In genomic region chr2:26630235-26630634, GRCh38 we compare ENCODE assay signal across 23 cellular contexts. TPM values are rescaled to one million over a fixed set of nuclear protein-coding genes. Genes with fewer than 3 reads are reported as not detected.
DNase-seq lines count a peak whose midpoint lies in the region; ATAC-seq, FAIRE-seq and TF ChIP-seq lines count a peak whose summit lies in the region.
"Had no signal": no experiment of that assay in that cellular context is flagged by ENCODE, and none has a peak within 500 bp of the region (broad histone marks: within the 10 kb centered on the region; RNA-seq: fewer than 3 reads in every experiment).

No MANE protein-coding gene starts in this region.

- TF ChIP-seq POLR2A in A549 (IDR thresholded peaks at IDR 0.05; ENCODE audit: low read length) (no peak), HepG2 (IDR thresholded peaks at IDR 0.05; ENCODE audit: insufficient read depth in 1 of 2, low read depth in 2 of 2, low read length in 2 of 2) (no peak)

- BruUV-seq in HepG2 (replicated peaks; lab: Mats Ljungman, UMichigan), result no TSS peak

- H3K4me1 Mint-ChIP-seq in progenitor cell of endocrine pancreas (ENCODE audit: low read depth), result peaks cover 19% of the 10 kb centered on the region

- peaks cover 4% of the 10 kb centered on the region for H3K9me3 Mint-ChIP-seq in progenitor cell of endocrine pancreas (ENCODE audit: low read depth)
- H3K9me3 Mint-ChIP-seq: CD4-positive, alpha-beta T cell had no signal

- peaks cover 7% of the 10 kb centered on the region for H3K27me3 Mint-ChIP-seq in progenitor cell of endocrine pancreas
- H3K27me3 Mint-ChIP-seq: CD4-positive, alpha-beta T cell had no signal

- H3K4me3 ChIP-seq in A549 (no peak overlapping the region), WERI-Rb-1 (ENCODE audit: low read depth, low read length) (no peak overlapping the region), HepG2 (replicated peaks in 1 of 3; ENCODE audit: insufficient read depth in 1 of 3, low read depth in 2 of 3, low read length in 3 of 3) (no peak overlapping the region)
- H3K4me3 ChIP-seq: BLaER1, MG63 had no signal

- ATAC-seq in A549 (no peak), HepG2 (no peak), HG03342 (IDR thresholded peaks at IDR 0.05; ENCODE audit: unreplicated experiment) (no peak)

- H3K36me3 Mint-ChIP-seq in progenitor cell of endocrine pancreas (ENCODE audit: insufficient read depth), result no peaks in the 10 kb centered on the region

- H3K9me3 ChIP-seq in A549 (peaks cover 4% of the 10 kb centered on the region; the same call in 1 of the 3 replicates), WERI-Rb-1 (ENCODE audit: severe bottlenecking) (peaks cover 3% of the 10 kb centered on the region), HepG2 (ENCODE audit: low read length) (no peaks in the 10 kb centered on the region)
- H3K9me3 ChIP-seq: BLaER1, MG63 had no signal

- in situ Hi-C loops in HepG2 (cut with HindIII; ENCODE audit: extremely low pct_ligation_motif_present, low pct_unique_long_range_greater_than_20kb), result no loop called here

- TF ChIP-seq EP300 in A549 (IDR thresholded peaks at IDR 0.05) (no peak), HepG2 (IDR thresholded peaks at IDR 0.05; ENCODE audit: low read depth in 2 of 2, low read length in 2 of 2) (no peak), HepG2 (CRISPR knock-in tag; IDR thresholded peaks at IDR 0.05; ENCODE audit: borderline replicate concordance) (no peak)

- H3K4me1 ChIP-seq in A549, result peaks cover 11% of the 10 kb centered on the region
- peaks cover 13% of the 10 kb centered on the region for H3K4me1 ChIP-seq in HepG2 (ENCODE audit: insufficient read depth, low read length)
- H3K4me1 ChIP-seq: BLaER1 had no signal

- H3K79me2 ChIP-seq in HepG2 (ENCODE audit: insufficient read depth, low read length), result no peaks in the 10 kb centered on the region

- H3K36me3 ChIP-seq in WERI-Rb-1 (no peaks in the 10 kb centered on the region), HepG2 (replicated peaks in 1 of 2; ENCODE audit: control insufficient read depth in 1 of 2, insufficient read depth in 2 of 2, low read length in 2 of 2) (no peaks in the 10 kb centered on the region)
- H3K36me3 ChIP-seq: BLaER1, MG63 had no signal

- H4K20me1 ChIP-seq in HepG2 (ENCODE audit: insufficient read depth, low read length), result no peaks in the 10 kb centered on the region
- H4K20me1 ChIP-seq: BLaER1 had no signal

- TF ChIP-seq RAD21 in A549 (conservative IDR thresholded peaks at IDR 0.05 in 1 of 2, IDR thresholded peaks at IDR 0.05 in 1 of 2) (no peak), HepG2 (CRISPR knock-in tag; IDR thresholded peaks at IDR 0.05) (no peak)

- peak overlapping the region in 1 of 2 experiments; percentile 61; a peak in 2 of 6 replicates for H3K27ac ChIP-seq in A549
- peak overlapping the region; percentile 28 for H3K27ac ChIP-seq in WERI-Rb-1
- H3K27ac ChIP-seq in HepG2 (ENCODE audit: extremely low read length, insufficient read depth, low read length), result no peak overlapping the region
- H3K27ac ChIP-seq: BLaER1 had no signal

- FAIRE-seq in A549 (lab: Jason Lieb, UNC) (no peak), HepG2 (lab: Jason Lieb, UNC) (no peak)
- FAIRE-seq: HTR-8/SVneo had no signal

- H3K4me3 Mint-ChIP-seq in progenitor cell of endocrine pancreas (ENCODE audit: low read depth), result no peak overlapping the region
- H3K4me3 Mint-ChIP-seq: CD4-positive, alpha-beta T cell had no signal

- H3K4me2 ChIP-seq in A549 (no peak overlapping the region), HepG2 (ENCODE audit: low read depth, low read length) (no peak overlapping the region)
- H3K4me2 ChIP-seq: BLaER1 had no signal

- WGBS in A549 (ENCODE audit: missing lambda C conversion rate), result 83% methylated on average over 4 of the region's 4 CpGs
- 36% methylated on average over 4 of the region's 4 CpGs for WGBS in HepG2 (ENCODE audit: low lambda C conversion rate)

- intact Hi-C loops in HepG2 (cut with micrococcal nuclease; ENCODE audit: unreplicated experiment), result loop anchor here (10.0 kb wide), 1 partner anchor 95 kb away; no protein-coding TSS in a partner anchor

- CTCF ChIA-PET in A549 (lab: Yijun Ruan, JAX) (interaction anchor here (0.6 to 1.6 kb wide), 4 partner anchors 15 to 116 kb away, joined by 3 to 5 read pairs (median 3); no protein-coding TSS in a partner anchor), HepG2 (lab: Yijun Ruan, JAX; ENCODE audit: low intra/inter-chr PET ratio, low total read pairs) (no interaction called here)

- POLR2A ChIA-PET in A549 (lab: Yijun Ruan, JAX), result no interaction called here
- POLR2A ChIA-PET in HepG2 (lab: Yijun Ruan, JAX), result no interaction called here

- no peaks in the 10 kb centered on the region for H3K27me3 ChIP-seq in WERI-Rb-1 (ENCODE audit: insufficient read depth, low read depth, severe bottlenecking)
- peaks cover 2 to 49% of the 10 kb centered on the region in 2 experiments; a peak in 4 of 5 replicates for H3K27me3 ChIP-seq in HepG2 (ENCODE audit: control insufficient read depth in 1 of 2, insufficient read depth in 2 of 2, low read length in 2 of 2)
- H3K27me3 ChIP-seq: BLaER1, MG63 had no signal

- no peak for TF ChIP-seq CTCF in A549 (IDR thresholded peaks at IDR 0.05)
- TF ChIP-seq CTCF in WERI-Rb-1 (IDR thresholded peaks at IDR 0.05; ENCODE audit: low read depth, low read length), result no peak
- TF ChIP-seq CTCF in HepG2 (CRISPR knock-in tag; IDR thresholded peaks at IDR 0.05), result no peak
- TF ChIP-seq CTCF in progenitor cell of endocrine pancreas (IDR thresholded peaks at IDR 0.05; ENCODE audit: unreplicated experiment), result no peak

- peak overlapping the region; percentile 82 for H3K27ac Mint-ChIP-seq in progenitor cell of endocrine pancreas
- H3K27ac Mint-ChIP-seq: CD4-positive, alpha-beta T cell had no signal

- DNase-seq in A549 (ENCODE audit: low read depth in 1 of 2, low spot score in 1 of 2) (no peak), WERI-Rb-1 (no peak), HepG2 (ENCODE audit: low spot score) (no peak), progenitor cell of endocrine pancreas (ENCODE audit: low spot score, unreplicated experiment) (no peak), SIG-M5 (lab: John Stamatoyannopoulos, UW) (no peak), NCI-H2227 (lab: John Stamatoyannopoulos, UW; ENCODE audit: unreplicated experiment) (no peak)
- DNase-seq: CD4-positive, alpha-beta T cell; KG1; MG63; NCI-H1105 treated with DMSO at 0.1 percent for 48 hours; NCI-H2029; NCI-H446 treated with DMSO at 0.1 percent for 48 hours; NCI-H526 treated with DMSO at 0.1 percent for 48 hours; RPMI8226; SHP77 had no signal

- H2AFZ ChIP-seq in HepG2 (ENCODE audit: low read length), result no peak overlapping the region

- H3K9ac ChIP-seq in HepG2 (ENCODE audit: insufficient read depth, low read depth, low read length), result no peak overlapping the region
- H3K9ac ChIP-seq: BLaER1 had no signal

TF ChIP-seq in A549, 52 proteins besides CTCF, POLR2A, EP300 and RAD21:
- peak; percentile 30 for TF ChIP-seq ZFP36 (IDR thresholded peaks at IDR 0.05; ENCODE audit: borderline replicate concordance, partially characterized antibody)
- no peak for TF ChIP-seq HES2 (IDR thresholded peaks at IDR 0.05)
- TF ChIP-seq HDAC2 (IDR thresholded peaks at IDR 0.05), result no peak
- no peak for TF ChIP-seq ESRRA (IDR thresholded peaks at IDR 0.05; ENCODE audit: borderline replicate concordance, low read length)
TF ChIP-seq in A549: peak in this region for 1.

TF ChIP-seq in HepG2, 621 proteins besides CTCF, POLR2A, EP300 and RAD21 (continues in another document):
- TF ChIP-seq ZNF768 (CRISPR knock-in tag; IDR thresholded peaks at IDR 0.05) (peak; percentile 95), PHF21A (CRISPR knock-in tag; IDR thresholded peaks at IDR 0.05) (no peak), CEBPG (CRISPR knock-in tag; IDR thresholded peaks at IDR 0.05) (no peak)

RNA-seq across cellular contexts. Expression of gene CIB4, which starts 10.9 kb away (rescaled TPM):
- polyA plus RNA-seq in A549 (2011; rRNA removed) (1.0 and 2.7 TPM in 2 replicates), A549 (2017; fragmentation: RNase III; extraction: RNeasy Plus Mini Kit Qiagen cat#74134 plus additional on column Dnase treatment) (0.30 to 0.76 TPM in 2 of 3 replicates, not detected in the other), HepG2 (2011; rRNA removed) (not detected in 2 replicates)
- 0.29 TPM in 2 replicates for polyA plus RNA-seq in A549 (2012; cell fraction: cytosol; rRNA removed)
- 0.24 TPM in 1 of 2 replicates, not detected in the other for polyA plus RNA-seq in A549 (2012; cell fraction: nucleus; rRNA removed)
- polyA minus RNA-seq in A549 (2011; rRNA and poly(A)+ RNA removed), result 0.58 TPM in 1 of 2 replicates, not detected in the other
- total RNA-seq in HepG2 (2016; rRNA removed; fragmentation: Illumina TruSeq; extraction: Trizol) (not detected in 2 replicates), progenitor cell of endocrine pancreas (not detected in 2 replicates)
- not detected in 2 replicates for total RNA-seq in HepG2 (2016; cell fraction: cytosol; rRNA removed; fragmentation: Illumina TruSeq; extraction: Trizol; ENCODE audit: low read depth)
- not detected in 2 replicates for total RNA-seq in HepG2 (2016; cell fraction: insoluble cytoplasmic fraction; rRNA removed; fragmentation: Illumina TruSeq; extraction: Trizol)
- total RNA-seq in HepG2 (2016; cell fraction: membrane; rRNA removed; fragmentation: Illumina TruSeq; extraction: Trizol), result not detected in 2 replicates
- not detected in 2 replicates for total RNA-seq in HepG2 (2016; cell fraction: nucleus; rRNA removed; fragmentation: Illumina TruSeq; extraction: Trizol)
- polyA plus RNA-seq in HepG2 (2011; cell fraction: cytosol; rRNA removed), result not detected in 2 replicates
- not detected in 2 replicates for polyA plus RNA-seq in HepG2 (2011; cell fraction: nucleus; rRNA removed)
- not detected in 2 replicates for polyA plus RNA-seq in HepG2 (2012)
- not detected in 2 replicates for polyA plus RNA-seq in HepG2 (2016; cell fraction: cytosol; fragmentation: Illumina TruSeq; extraction: Trizol; ENCODE audit: low read depth)
- polyA plus RNA-seq in HepG2 (2016; cell fraction: insoluble cytoplasmic fraction; fragmentation: Illumina TruSeq; extraction: Trizol; ENCODE audit: low read depth), result not detected in 2 replicates
- not detected in 2 replicates for polyA plus RNA-seq in HepG2 (2016; cell fraction: membrane; fragmentation: Illumina TruSeq; extraction: Trizol; ENCODE audit: low read depth)
- not detected in 2 replicates for polyA plus RNA-seq in HepG2 (2016; cell fraction: nucleus; fragmentation: Illumina TruSeq; extraction: Trizol; ENCODE audit: insufficient read depth, low read depth)
- not detected in 2 replicates for polyA minus RNA-seq in HepG2 (2011; rRNA and poly(A)+ RNA removed; ENCODE audit: low replicate concordance)
- not detected in 2 replicates for polyA minus RNA-seq in HepG2 (2011; cell fraction: cytosol; rRNA and poly(A)+ RNA removed)
- polyA minus RNA-seq in HepG2 (2011; cell fraction: nucleus; rRNA and poly(A)+ RNA removed), result not detected in 2 replicates
- total RNA-seq: A172; CD4-positive, alpha-beta T cell; Daoy; G401; H7 had no signal
- polyA plus RNA-seq: AG04450 had no signal

Comparison
In these comparisons a context has a peak if more than half of its experiments do, and no peak if none do; other contexts are left out.
1. Of the 38 proteins assayed by ChIP-seq in both HepG2 and A549: peak only in HepG2: none; only in A549: ZFP36; in both: none; in neither: 37.